Comparison of ENCODE assay signal across 9 cellular contexts in genomic region chr4:102819588-102820365, GRCh38. TPM values are rescaled to one million over a fixed set of nuclear protein-coding genes. Genes with fewer than 3 reads are reported as not detected.
DNase-seq lines count a peak whose midpoint lies in the region; ATAC-seq, FAIRE-seq and TF ChIP-seq lines count a peak whose summit lies in the region.
"Had no signal": no experiment of that assay in that cellular context is flagged by ENCODE, and none has a peak within 500 bp of the region (broad histone marks: within the 10 kb centered on the region; RNA-seq: fewer than 3 reads in every experiment).

No MANE protein-coding gene starts in this region.

- H3K36me3 ChIP-seq in ACC112 (ENCODE audit: insufficient read depth, low read length) = peaks cover 19% of the 10 kb centered on the region
- no peaks in the 10 kb centered on the region for H3K36me3 ChIP-seq in mucosa of descending colon (ENCODE audit: low read depth)

- H2AFZ ChIP-seq in ACC112 (ENCODE audit: low read length, unreplicated experiment) = no peak overlapping the region

- peaks cover 99% of the 10 kb centered on the region for H3K79me2 ChIP-seq in ACC112 (ENCODE audit: control insufficient read depth, insufficient read depth, low read length, unreplicated experiment)

- TF ChIP-seq POLR2A in NB4 (IDR thresholded peaks at IDR 0.05; ENCODE audit: extremely low read depth, insufficient read length) = no peak

- intact Hi-C loops in mucosa of descending colon (cut with DNase I, micrococcal nuclease) = loop anchor here in 1 of 2 donors (5.0 kb wide), 1 partner anchor 193 kb away; no protein-coding TSS in a partner anchor

- H3K9me3 ChIP-seq in mucosa of descending colon = no peaks in the 10 kb centered on the region

- DNase-seq in NB4 (ENCODE audit: low read depth) (no peak), mucosa of descending colon (peak in 1 of 3 donors; percentile 20), HPDE6-E6E7 (ENCODE audit: extremely low spot score) (no peak), RCC 7860 (ENCODE audit: low spot score) (no peak)
- DNase-seq in central memory CD4-positive, alpha-beta T cell = peak; percentile 74
- DNase-seq: DMS53 had no signal

- H3K4me3 ChIP-seq in ACC112 (ENCODE audit: low read depth, low read length) = peak overlapping the region; percentile 14; the same call in 1 of the 2 replicates
- peak overlapping the region; percentile 14 for H3K4me3 ChIP-seq in NB4 (ENCODE audit: low read depth, low read length)
- no peak overlapping the region for H3K4me3 ChIP-seq in mucosa of descending colon

- FAIRE-seq in RCC 7860 (lab: Jason Lieb, UNC) = no peak

- H3K27me3 ChIP-seq in ACC112 (ENCODE audit: insufficient read depth, low read length) = no peaks in the 10 kb centered on the region

- peaks cover 82% of the 10 kb centered on the region for H3K4me1 ChIP-seq in ACC112 (ENCODE audit: control insufficient read depth, insufficient read depth, low read length, unreplicated experiment)
- H3K4me1 ChIP-seq in mucosa of descending colon (ENCODE audit: low read depth) = peaks cover 65% of the 10 kb centered on the region

- H3K27ac ChIP-seq in ACC112 (ENCODE audit: low read depth, low read length) = peak overlapping the region; percentile 26

- peak; percentile 60 for ATAC-seq in mucosa of descending colon
- no peak for ATAC-seq in GM19035 (IDR thresholded peaks at IDR 0.05; ENCODE audit: unreplicated experiment)
- no peak for ATAC-seq in HG02610 (IDR thresholded peaks at IDR 0.05; ENCODE audit: unreplicated experiment)

- TF ChIP-seq CTCF in NB4 (IDR thresholded peaks at IDR 0.05; ENCODE audit: low read depth, low read length) (no peak), mucosa of descending colon (IDR thresholded peaks at IDR 0.05) (no peak)

RNA-seq across cellular contexts. Expression of gene UBE2D3, which starts 7.6 kb away (rescaled TPM):
- 100 to 1,000 TPM; 290 to 303 (median 293) TPM for total RNA-seq in mucosa of descending colon

RNA-seq across cellular contexts. Expression of gene CISD2, which starts 49.0 kb away (rescaled TPM):
- 10 to 100 TPM; 22.5 to 24.5 (median 23.1) TPM for total RNA-seq in mucosa of descending colon

RNA-seq across cellular contexts. Expression of gene MANBA, which starts 59.0 kb away (rescaled TPM):
- total RNA-seq in mucosa of descending colon = 10 to 100 TPM; 15.5 to 25.0 (median 19.9) TPM
